Comparison of ENCODE assay signal across 13 cellular contexts in genomic region chr22:41825376-41825775, GRCh38. TPM values are rescaled to one million over a fixed set of nuclear protein-coding genes. Genes with fewer than 3 reads are reported as not detected.
DNase-seq lines count a peak whose midpoint lies in the region; ATAC-seq and TF ChIP-seq lines count a peak whose summit lies in the region.
"Had no signal": no experiment of that assay in that cellular context is flagged by ENCODE, and none has a peak within 500 bp of the region (broad histone marks: within the 10 kb centered on the region; RNA-seq: fewer than 3 reads in every experiment).

No MANE protein-coding gene starts in this region.

- no peak for ATAC-seq in T-cell (replicated peaks in 1 of 4)
- ATAC-seq in HG02885 (IDR thresholded peaks at IDR 0.05; ENCODE audit: poor library complexity, unreplicated experiment): no peak
- ATAC-seq: left lung had no signal

- peaks cover 17 to 25% of the 10 kb centered on the region in 2 donors for H3K36me3 Mint-ChIP-seq in CD4-positive, alpha-beta memory T cell
- peaks cover 20% of the 10 kb centered on the region for H3K36me3 Mint-ChIP-seq in T-cell
- H3K36me3 Mint-ChIP-seq in osteocyte (ENCODE audit: unreplicated experiment): peaks cover 2% of the 10 kb centered on the region

- H3K9me3 ChIP-seq in CD4-positive, alpha-beta memory T cell (ENCODE audit: control insufficient read depth in 1 of 2, low read length in 2 of 2): no peaks in the 10 kb centered on the region
- H3K9me3 ChIP-seq in fibroblast of lung (ENCODE audit: control insufficient read depth, insufficient read depth, low read depth, low read length): no peaks in the 10 kb centered on the region
- H3K9me3 ChIP-seq: HAP-1, left lung had no signal

- no peak for DNase-seq in CD4-positive, alpha-beta memory T cell
- DNase-seq in T-cell (no peak), fibroblast of lung (ENCODE audit: low read depth in 2 of 2) (peak; percentile 35 to 61), osteocyte (ENCODE audit: extremely low spot score, unreplicated experiment) (no peak), NCI-H187 (lab: John Stamatoyannopoulos, UW) (no peak), NOMO-1 (lab: John Stamatoyannopoulos, UW; ENCODE audit: unreplicated experiment in 2 of 2) (no peak)
- DNase-seq in stimulated activated CD4-positive, alpha-beta T cell treated with anti-CD3 and anti-CD28 coated beads, Interleukin-2, amount 100 ng/mL, for 24 hours: no peak
- DNase-seq: activated CD8-positive, alpha-beta memory T cell treated with anti-CD3 and anti-CD28 coated beads, Interleukin-2, amount 50 U/mL, for 48 hours; Karpas-422; left lung had no signal

- no peaks in the 10 kb centered on the region for H3K27me3 ChIP-seq in CD4-positive, alpha-beta memory T cell (ENCODE audit: insufficient read depth, low read length)
- H3K27me3 ChIP-seq in fibroblast of lung (ENCODE audit: control insufficient read depth, insufficient read depth, low read length): no peaks in the 10 kb centered on the region
- H3K27me3 ChIP-seq: left lung had no signal

- no peak overlapping the region for H3K4me2 ChIP-seq in fibroblast of lung (ENCODE audit: extremely low read depth, insufficient read depth, low read length)

- H3K4me3 Mint-ChIP-seq in CD4-positive, alpha-beta memory T cell: no peak overlapping the region
- H3K4me3 Mint-ChIP-seq in T-cell (no peak overlapping the region), osteocyte (ENCODE audit: unreplicated experiment) (no peak overlapping the region)

- H3K27ac Mint-ChIP-seq in CD4-positive, alpha-beta memory T cell: peak overlapping the region in 4 of 7 donors; percentile 35 to 73 (median 58)
- H3K27ac Mint-ChIP-seq in T-cell (peak overlapping the region; percentile 15 to 48), osteocyte (ENCODE audit: unreplicated experiment) (peak overlapping the region; percentile 68)
- H3K27ac Mint-ChIP-seq: progenitor cell of endocrine pancreas had no signal

- POLR2A ChIA-PET in CD4-positive, alpha-beta memory T cell (lab: Charles Lee; ENCODE audit: partially characterized antibody): interaction anchor here (1.6 kb wide), 2 partner anchors 25 to 115 kb away, joined by 5 to 9 read pairs; partner anchors contain the start of gene CCDC134
- POLR2A ChIA-PET in T-cell (lab: Charles Lee): no interaction called here

- no peaks in the 10 kb centered on the region for H3K27me3 Mint-ChIP-seq in CD4-positive, alpha-beta memory T cell
- no peaks in the 10 kb centered on the region for H3K27me3 Mint-ChIP-seq in T-cell
- H3K27me3 Mint-ChIP-seq in osteocyte (ENCODE audit: unreplicated experiment): no peaks in the 10 kb centered on the region
- H3K27me3 Mint-ChIP-seq: progenitor cell of endocrine pancreas had no signal

- peaks cover 3% of the 10 kb centered on the region for H3K36me3 ChIP-seq in CD4-positive, alpha-beta memory T cell (ENCODE audit: insufficient read depth, low read length)
- no peaks in the 10 kb centered on the region for H3K36me3 ChIP-seq in fibroblast of lung (ENCODE audit: control insufficient read depth, insufficient read depth, low read length)

- H3K4me1 ChIP-seq in CD4-positive, alpha-beta memory T cell (ENCODE audit: insufficient read depth, low read length): peaks cover 5% of the 10 kb centered on the region
- H3K4me1 ChIP-seq in fibroblast of lung (ENCODE audit: control insufficient read depth, extremely low read depth, insufficient read depth, low read length): peaks cover 4% of the 10 kb centered on the region

- no peaks in the 10 kb centered on the region for H3K9me3 Mint-ChIP-seq in CD4-positive, alpha-beta memory T cell
- H3K9me3 Mint-ChIP-seq in T-cell (no peaks in the 10 kb centered on the region), osteocyte (ENCODE audit: unreplicated experiment) (no peaks in the 10 kb centered on the region)

- peaks cover 6 to 18% (median 12%) of the 10 kb centered on the region in 4 donors for H3K4me1 Mint-ChIP-seq in CD4-positive, alpha-beta memory T cell
- H3K4me1 Mint-ChIP-seq in T-cell (peaks cover 11 to 17% (median 14%) of the 10 kb centered on the region in 3 donors), osteocyte (ENCODE audit: unreplicated experiment) (peaks cover 52% of the 10 kb centered on the region)

- peak overlapping the region; percentile 6 for H2AFZ ChIP-seq in fibroblast of lung (ENCODE audit: low read length)

- no peak overlapping the region for H3K4me3 ChIP-seq in CD4-positive, alpha-beta memory T cell (ENCODE audit: low read length in 2 of 2)
- H3K4me3 ChIP-seq in fibroblast of lung (replicated peaks in 1 of 4; ENCODE audit: control extremely low read depth in 1 of 4, insufficient read depth in 1 of 4, low read depth in 3 of 4, low read length in 4 of 4): no peak overlapping the region
- H3K4me3 ChIP-seq: HAP-1, left lung had no signal

- no peaks in the 10 kb centered on the region for H4K20me1 ChIP-seq in fibroblast of lung (ENCODE audit: control insufficient read depth, extremely low read depth, insufficient read depth, low read length)

- TF ChIP-seq CTCF in fibroblast of lung (conservative IDR thresholded peaks at IDR 0.05 in 1 of 2, IDR thresholded peaks at IDR 0.05 in 1 of 2; ENCODE audit: low read depth in 1 of 2, low read length in 2 of 2): no peak
- no peak for TF ChIP-seq CTCF in osteocyte (IDR thresholded peaks at IDR 0.05)

- intact Hi-C loops in CD4-positive, alpha-beta memory T cell (cut with micrococcal nuclease): no loop called here

- CTCF ChIA-PET in CD4-positive, alpha-beta memory T cell (lab: Charles Lee; ENCODE audit: partially characterized antibody): interaction anchor here (1.3 to 4.7 kb wide), 4 partner anchors 32 to 128 kb away, joined by 3 to 30 read pairs (median 9); no protein-coding TSS in a partner anchor
- CTCF ChIA-PET in T-cell (lab: Charles Lee): no interaction called here

- H3K9ac ChIP-seq in fibroblast of lung (ENCODE audit: insufficient read depth, low read length): no peak overlapping the region

- H3K27ac ChIP-seq in CD4-positive, alpha-beta memory T cell (ENCODE audit: low read depth, low read length): no peak overlapping the region
- H3K27ac ChIP-seq in fibroblast of lung (ENCODE audit: insufficient read depth, low read length): no peak overlapping the region

- no peaks in the 10 kb centered on the region for H3K79me2 ChIP-seq in fibroblast of lung (ENCODE audit: control insufficient read depth, insufficient read depth, low read length)

RNA-seq across cellular contexts. Expression of gene SREBF2, which starts 7.5 kb away (rescaled TPM):
- 100 to 1,000 TPM; 109 to 112 TPM for total RNA-seq in CD4-positive, alpha-beta memory T cell
- polyA plus RNA-seq in CD4-positive, alpha-beta memory T cell: 10 to 100 TPM; 14.5 to 23.6 TPM
- 100 to 1,000 TPM in 3 of 5 donors, 10 to 100 TPM in 2; 71.9 to 128 (median 112) TPM for total RNA-seq in T-cell
- 60.9 and 103 TPM in 2 replicates for total RNA-seq in fibroblast of lung
- polyA plus RNA-seq in fibroblast of lung: 45.5 and 51.7 TPM in 2 replicates
- 75.7 and 89.5 TPM in 2 replicates for polyA plus RNA-seq in fibroblast of lung (2012)
- 220 and 377 TPM in 2 replicates for polyA minus RNA-seq in fibroblast of lung (ENCODE audit: low replicate concordance)
- 114 and 119 TPM in 2 replicates for total RNA-seq in osteocyte

RNA-seq across cellular contexts. Expression of gene CCDC134, which starts 24.9 kb away (rescaled TPM):
- 10 to 100 TPM; 23.2 to 27.8 TPM for total RNA-seq in CD4-positive, alpha-beta memory T cell
- polyA plus RNA-seq in CD4-positive, alpha-beta memory T cell: 1 to 10 TPM; 1.2 to 2.7 TPM
- total RNA-seq in T-cell (10 to 100 TPM; 14.4 to 21.7 (median 16.7) TPM), fibroblast of lung (9.2 and 13.7 TPM in 2 replicates), osteocyte (7.8 and 10.0 TPM in 2 replicates)
- 3.0 and 5.0 TPM in 2 replicates for polyA plus RNA-seq in fibroblast of lung
- polyA plus RNA-seq in fibroblast of lung (2012): 3.0 and 4.8 TPM in 2 replicates
- polyA minus RNA-seq in fibroblast of lung (ENCODE audit: low replicate concordance): 7.5 and 8.3 TPM in 2 replicates

Comparison
In these comparisons a context has a peak if more than half of its experiments do, and no peak if none do; other contexts are left out.
1. DNase-seq: peak in fibroblast of lung (2 of 2); none in CD4-positive, alpha-beta memory T cell (0 of 5), T-cell (0 of 34), osteocyte (single experiment), stimulated activated CD4-positive, alpha-beta T cell treated with anti-CD3 and anti-CD28 coated beads, Interleukin-2, amount 100 ng/mL, for 24 hours (0 of 2), NCI-H187 (0 of 2) and NOMO-1 (0 of 2).
2. Peak in every context shown above with its lines, with median percentiles within 50 percentile points of each other: H3K27ac Mint-ChIP-seq.